In genomic region chr19:16441661-16442071, GRCh38 we compare ENCODE assay signal across 8 cellular contexts. TPM values are rescaled to one million over a fixed set of nuclear protein-coding genes. Genes with fewer than 3 reads are reported as not detected.
DNase-seq lines count a peak whose midpoint lies in the region; TF ChIP-seq lines count a peak whose summit lies in the region.

No MANE protein-coding gene starts in this region.

- H3K27me3 Mint-ChIP-seq in CD14-positive monocyte (ENCODE audit: low read depth in 3 of 3): no peaks in the 10 kb centered on the region
- no peaks in the 10 kb centered on the region for H3K27me3 Mint-ChIP-seq in activated CD4-positive, alpha-beta memory T cell treated with anti-CD3 and anti-CD28 coated beads, Interleukin-2, amount 10 ng/mL, durations not matched to agents 7 days and 5 days

- H3K36me3 Mint-ChIP-seq in CD14-positive monocyte: peaks cover 39 to 49% of the 10 kb centered on the region in 2 donors
- H3K36me3 Mint-ChIP-seq in activated CD4-positive, alpha-beta memory T cell treated with anti-CD3 and anti-CD28 coated beads, Interleukin-2, amount 10 ng/mL, durations not matched to agents 7 days and 5 days (ENCODE audit: low read depth): peaks cover 21% of the 10 kb centered on the region

- DNase-seq in CD14-positive monocyte (ENCODE audit: low spot score) (no peak), HEK293T (ENCODE audit: extremely low spot score) (peak; percentile 72), left kidney (ENCODE audit: low read depth, low spot score) (peak; percentile 46), RKO (ENCODE audit: low spot score) (no peak), OCI-M2 (lab: John Stamatoyannopoulos, UW; ENCODE audit: unreplicated experiment) (no peak), GDM1 (lab: John Stamatoyannopoulos, UW) (no peak), kidney glomerular epithelial cell (lab: John Stamatoyannopoulos, UW) (no peak)
- DNase-seq in activated CD4-positive, alpha-beta memory T cell treated with anti-CD3 and anti-CD28 coated beads, Interleukin-2, amount 10 ng/mL, durations not matched to agents 7 days and 5 days: peak; percentile 42

- H3K4me1 Mint-ChIP-seq in CD14-positive monocyte: peaks cover 45% of the 10 kb centered on the region
- H3K4me1 Mint-ChIP-seq in activated CD4-positive, alpha-beta memory T cell treated with anti-CD3 and anti-CD28 coated beads, Interleukin-2, amount 10 ng/mL, durations not matched to agents 7 days and 5 days: peaks cover 36% of the 10 kb centered on the region

- CTCF ChIA-PET in HEK293T (lab: Yijun Ruan, JAX): interaction anchor here (0.5 to 1.6 kb wide), 7 partner anchors 8 to 86 kb away, joined by 3 to 10 read pairs (median 4); partner anchors contain the start of genes C19orf44 and CALR3
- CTCF ChIA-PET in activated CD4-positive, alpha-beta memory T cell treated with anti-CD3 and anti-CD28 coated beads, Interleukin-2, amount 10 ng/mL, durations not matched to agents 7 days and 5 days (lab: Charles Lee): interaction anchor here (0.8 to 1.3 kb wide), 3 partner anchors 8 to 30 kb away, joined by 3 to 7 read pairs (median 3); partner anchors contain the start of gene EPS15L1

- no peak overlapping the region for H3K27ac Mint-ChIP-seq in CD14-positive monocyte
- no peak overlapping the region for H3K27ac Mint-ChIP-seq in activated CD4-positive, alpha-beta memory T cell treated with anti-CD3 and anti-CD28 coated beads, Interleukin-2, amount 10 ng/mL, durations not matched to agents 7 days and 5 days

- H3K4me3 Mint-ChIP-seq in CD14-positive monocyte: no peak overlapping the region
- H3K4me3 Mint-ChIP-seq in activated CD4-positive, alpha-beta memory T cell treated with anti-CD3 and anti-CD28 coated beads, Interleukin-2, amount 10 ng/mL, durations not matched to agents 7 days and 5 days: no peak overlapping the region

- POLR2A ChIA-PET in HEK293T (lab: Yijun Ruan, JAX): interaction anchor here (0.7 to 1.3 kb wide), 3 partner anchors 22 to 55 kb away, joined by 4 to 7 read pairs (median 4); partner anchors contain the start of genes C19orf44 and CALR3
- POLR2A ChIA-PET in activated CD4-positive, alpha-beta memory T cell treated with anti-CD3 and anti-CD28 coated beads, Interleukin-2, amount 10 ng/mL, durations not matched to agents 7 days and 5 days (lab: Charles Lee): interaction anchor here (0.9 kb wide), 1 partner anchor 71 kb away, joined by 3 read pairs; no protein-coding TSS in a partner anchor

- intact Hi-C loops in CD14-positive monocyte (cut with micrococcal nuclease): loop anchor here in 1 of 2 donors (10.0 kb wide), 1 partner anchor 143 kb away; no protein-coding TSS in a partner anchor

- peak; percentile 64 for TF ChIP-seq CTCF in CD14-positive monocyte (IDR thresholded peaks at IDR 0.05)

- H3K9me3 Mint-ChIP-seq in CD14-positive monocyte: peaks cover 0 to 6% (median 0%) of the 10 kb centered on the region in 7 donors
- H3K9me3 Mint-ChIP-seq in activated CD4-positive, alpha-beta memory T cell treated with anti-CD3 and anti-CD28 coated beads, Interleukin-2, amount 10 ng/mL, durations not matched to agents 7 days and 5 days: no peaks in the 10 kb centered on the region

TF ChIP-seq in HEK293T, 16 proteins besides CTCF, POLR2A, EP300 and RAD21:
- TF ChIP-seq ARNT (IDR thresholded peaks at IDR 0.05) (no peak), L3MBTL2 (conservative IDR thresholded peaks at IDR 0.05) (no peak), ELF4 (IDR thresholded peaks at IDR 0.05) (no peak), HDGF (IDR thresholded peaks at IDR 0.05; ENCODE audit: borderline replicate concordance) (no peak), LEF1 (IDR thresholded peaks at IDR 0.05; ENCODE audit: borderline replicate concordance) (no peak), SP1 (IDR thresholded peaks at IDR 0.05) (no peak), CTBP1 (IDR thresholded peaks at IDR 0.05; ENCODE audit: borderline replicate concordance) (no peak), BHLHE40 (IDR thresholded peaks at IDR 0.05; ENCODE audit: borderline replicate concordance) (no peak)

RNA-seq across cellular contexts. Expression of gene EPS15L1, which starts 30.1 kb away (rescaled TPM):
- 1 to 10 TPM; 5.2 to 6.1 TPM for polyA plus RNA-seq in CD14-positive monocyte
- total RNA-seq in activated CD4-positive, alpha-beta memory T cell treated with anti-CD3 and anti-CD28 coated beads, Interleukin-2, amount 10 ng/mL, durations not matched to agents 7 days and 5 days: 10 to 100 TPM; 39.0 to 42.7 TPM

RNA-seq across cellular contexts. Expression of gene CALR3, which starts 54.3 kb away (rescaled TPM):
- not detected for polyA plus RNA-seq in CD14-positive monocyte
- total RNA-seq in activated CD4-positive, alpha-beta memory T cell treated with anti-CD3 and anti-CD28 coated beads, Interleukin-2, amount 10 ng/mL, durations not matched to agents 7 days and 5 days: not detected

RNA-seq across cellular contexts. Expression of gene C19orf44, which starts 54.5 kb away (rescaled TPM):
- polyA plus RNA-seq in CD14-positive monocyte: under 1 TPM in 1 of 2 donors, not detected in 1; 0.58 TPM
- total RNA-seq in activated CD4-positive, alpha-beta memory T cell treated with anti-CD3 and anti-CD28 coated beads, Interleukin-2, amount 10 ng/mL, durations not matched to agents 7 days and 5 days: 1 to 10 TPM; 2.6 to 3.3 TPM

Comparison
In these comparisons a context has a peak if more than half of its experiments do, and no peak if none do; other contexts are left out.
1. DNase-seq: peak in HEK293T (single experiment), activated CD4-positive, alpha-beta memory T cell treated with anti-CD3 and anti-CD28 coated beads, Interleukin-2, amount 10 ng/mL, durations not matched to agents 7 days and 5 days (single experiment) and left kidney (single experiment); none in CD14-positive monocyte (single experiment), RKO (single experiment), OCI-M2 (single experiment), GDM1 (single experiment) and kidney glomerular epithelial cell (single experiment).